In the genomic region with DNA sequence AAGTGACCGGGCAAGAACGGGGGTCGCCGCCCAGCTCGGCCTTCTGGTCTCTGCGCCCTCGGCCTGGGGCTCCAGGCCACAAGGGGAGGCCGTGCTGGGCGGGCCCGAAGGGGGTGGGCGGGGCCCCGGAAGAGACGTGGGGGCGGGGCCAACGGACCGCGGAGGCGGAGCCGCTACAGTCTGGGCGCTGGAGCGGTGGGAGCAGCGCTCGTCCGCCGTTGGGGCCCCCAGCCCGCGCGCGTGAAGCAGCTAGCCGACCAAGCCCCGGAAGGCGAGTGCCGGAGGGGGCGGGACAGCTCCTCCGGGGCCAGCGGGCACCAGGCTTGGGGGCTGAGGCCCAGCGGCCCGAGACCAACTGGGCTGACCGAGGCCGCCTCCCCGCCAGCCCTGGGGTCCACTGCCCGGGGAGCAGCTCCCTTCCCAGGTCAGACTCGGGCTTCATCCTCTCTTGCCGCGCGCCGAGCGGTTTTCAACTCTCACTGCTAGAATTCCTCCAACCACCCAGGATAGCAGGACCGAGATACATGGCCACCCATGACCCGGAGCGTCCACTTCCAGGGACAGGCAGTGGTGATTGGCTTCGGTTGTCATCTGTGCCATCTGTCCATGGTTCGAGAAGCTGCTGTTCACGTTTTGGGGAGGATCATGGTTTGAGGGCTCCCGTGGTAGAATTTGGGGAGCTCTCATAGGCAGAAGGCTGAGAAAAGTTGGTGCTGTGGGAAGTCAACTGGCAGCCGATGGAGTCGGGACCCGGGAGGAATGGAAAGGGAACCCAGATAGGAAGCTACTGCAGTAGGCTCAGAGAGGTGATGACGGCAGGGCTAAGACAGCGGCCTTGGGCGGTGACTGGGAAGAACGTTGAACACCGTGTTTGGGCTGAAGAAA, we compare ENCODE assay signal across 8 cellular contexts. TPM values are rescaled to one million over a fixed set of nuclear protein-coding genes. Genes with fewer than 3 reads are reported as not detected.
DNase-seq lines count a peak whose midpoint lies in the region; ATAC-seq and TF ChIP-seq lines count a peak whose summit lies in the region.

No MANE protein-coding gene starts in this region.

- no peak for TF ChIP-seq CTCF in Caco-2 (IDR thresholded peaks at IDR 0.05; ENCODE audit: insufficient read depth in 1 of 2, low read depth in 1 of 2, low read length in 1 of 2, severe bottlenecking in 1 of 2, unreplicated experiment in 1 of 2)

- DNase-seq in Caco-2 (peak; percentile 80 to 86), RPMI7951 (ENCODE audit: low read depth) (peak; percentile 73), fibroblast of peridontal ligament (ENCODE audit: extremely low read depth) (peak; percentile 65)
- peak; percentile 77 for DNase-seq in activated T-helper 2 cell treated with anti-CD3 and anti-CD28 coated beads, Interferon-gamma antibody, Interleukin-2, Interleukin-4, amounts not matched to agents 10 μg/mL and 5 μg/mL and 100 μg/mL, durations not matched to agents 14 hours and 24 hours and 36 hours (ENCODE audit: low spot score)
- peak; percentile 49 to 91 (median 78) for DNase-seq in naive thymus-derived CD8-positive, alpha-beta T cell
- DNase-seq in stimulated activated naive B cell treated with anti-CD40 and anti-IgM and Interleukin-4, amounts not matched to agents 10 μg/mL and 1 μg/mL and 100 μg/mL, for 72 hours = peak; percentile 63

- H3K36me3 Mint-ChIP-seq in Caco-2 (ENCODE audit: insufficient read depth, unreplicated experiment) = no peaks in the 10 kb centered on the region
- H3K36me3 Mint-ChIP-seq in activated T-helper 2 cell treated with anti-CD3 and anti-CD28 coated beads, Interferon-gamma antibody, Interleukin-2, Interleukin-4, amounts not matched to agents 10 μg/mL and 5 μg/mL and 100 μg/mL, durations not matched to agents 14 hours and 24 hours and 36 hours (ENCODE audit: low read depth) = peaks cover 3% of the 10 kb centered on the region
- no peaks in the 10 kb centered on the region for H3K36me3 Mint-ChIP-seq in naive thymus-derived CD8-positive, alpha-beta T cell
- peaks cover 0 to 1% of the 10 kb centered on the region in 2 donors for H3K36me3 Mint-ChIP-seq in stimulated activated naive B cell treated with anti-CD40 and anti-IgM and Interleukin-4, amounts not matched to agents 10 μg/mL and 1 μg/mL and 100 μg/mL, for 72 hours

- H3K4me3 Mint-ChIP-seq in Caco-2 (ENCODE audit: unreplicated experiment) = peak overlapping the region; percentile 96
- H3K4me3 Mint-ChIP-seq in activated T-helper 2 cell treated with anti-CD3 and anti-CD28 coated beads, Interferon-gamma antibody, Interleukin-2, Interleukin-4, amounts not matched to agents 10 μg/mL and 5 μg/mL and 100 μg/mL, durations not matched to agents 14 hours and 24 hours and 36 hours (ENCODE audit: low read depth) = peak overlapping the region; percentile 90
- peak overlapping the region; percentile 82 to 97 (median 94) for H3K4me3 Mint-ChIP-seq in naive thymus-derived CD8-positive, alpha-beta T cell
- H3K4me3 Mint-ChIP-seq in stimulated activated naive B cell treated with anti-CD40 and anti-IgM and Interleukin-4, amounts not matched to agents 10 μg/mL and 1 μg/mL and 100 μg/mL, for 72 hours = peak overlapping the region; percentile 79 to 87

- no peaks in the 10 kb centered on the region for H3K9me3 Mint-ChIP-seq in Caco-2 (ENCODE audit: unreplicated experiment)
- H3K9me3 Mint-ChIP-seq in activated T-helper 2 cell treated with anti-CD3 and anti-CD28 coated beads, Interferon-gamma antibody, Interleukin-2, Interleukin-4, amounts not matched to agents 10 μg/mL and 5 μg/mL and 100 μg/mL, durations not matched to agents 14 hours and 24 hours and 36 hours = no peaks in the 10 kb centered on the region
- H3K9me3 Mint-ChIP-seq in naive thymus-derived CD8-positive, alpha-beta T cell = no peaks in the 10 kb centered on the region
- no peaks in the 10 kb centered on the region for H3K9me3 Mint-ChIP-seq in stimulated activated naive B cell treated with anti-CD40 and anti-IgM and Interleukin-4, amounts not matched to agents 10 μg/mL and 1 μg/mL and 100 μg/mL, for 72 hours

- H3K9me3 ChIP-seq in Caco-2 (no peaks in the 10 kb centered on the region), HUES48 (ENCODE audit: control insufficient read depth, insufficient read depth, low read length) (no peaks in the 10 kb centered on the region)

- POLR2A ChIA-PET in Caco-2 (lab: Charles Lee) = interaction anchor here (0.6 to 1.8 kb wide), 8 partner anchors 13 to 101 kb away, joined by 3 to 20 read pairs (median 6); a partner anchor contains a TSS
- POLR2A ChIA-PET in naive thymus-derived CD8-positive, alpha-beta T cell (lab: Charles Lee) = interaction anchor here (1.0 to 14.8 kb wide), 12 partner anchors 9 to 51 kb away, joined by 3 to 245 read pairs (median 8); a partner anchor contains a TSS

- H3K4me3 ChIP-seq in Caco-2 (ENCODE audit: low read depth, low read length) (peak overlapping the region; percentile 54), HUES48 (ENCODE audit: low read depth, low read length) (peak overlapping the region; percentile 84)

- H3K4me1 ChIP-seq in Caco-2 = peaks cover 24% of the 10 kb centered on the region
- H3K4me1 ChIP-seq in HUES48 (ENCODE audit: control insufficient read depth, insufficient read depth, low read length) = peaks cover 11% of the 10 kb centered on the region; the same call in 1 of the 2 replicates

- intact Hi-C loops in Caco-2 (cut with micrococcal nuclease; ENCODE audit: unreplicated experiment) = loop anchor here (1.0 kb wide), 1 partner anchor 40 kb away; no protein-coding TSS in a partner anchor
- intact Hi-C loops in activated T-helper 2 cell treated with anti-CD3 and anti-CD28 coated beads, Interferon-gamma antibody, Interleukin-2, Interleukin-4, amounts not matched to agents 10 μg/mL and 5 μg/mL and 100 μg/mL, durations not matched to agents 14 hours and 24 hours and 36 hours (cut with micrococcal nuclease) = loop anchor here (1.0 to 2.0 kb wide), 2 partner anchors 26 to 44 kb away; a partner anchor contains a TSS

- peaks cover 18% of the 10 kb centered on the region for H3K4me1 Mint-ChIP-seq in Caco-2 (ENCODE audit: low read depth, unreplicated experiment)
- peaks cover 37% of the 10 kb centered on the region for H3K4me1 Mint-ChIP-seq in activated T-helper 2 cell treated with anti-CD3 and anti-CD28 coated beads, Interferon-gamma antibody, Interleukin-2, Interleukin-4, amounts not matched to agents 10 μg/mL and 5 μg/mL and 100 μg/mL, durations not matched to agents 14 hours and 24 hours and 36 hours (ENCODE audit: low read depth)
- H3K4me1 Mint-ChIP-seq in naive thymus-derived CD8-positive, alpha-beta T cell = peaks cover 19 to 56% (median 54%) of the 10 kb centered on the region in 4 donors
- peaks cover 33 to 55% of the 10 kb centered on the region in 2 donors for H3K4me1 Mint-ChIP-seq in stimulated activated naive B cell treated with anti-CD40 and anti-IgM and Interleukin-4, amounts not matched to agents 10 μg/mL and 1 μg/mL and 100 μg/mL, for 72 hours

- TSS peak; percentile 59 for BruUV-seq in Caco-2 (replicated peaks; lab: Mats Ljungman, UMichigan)

- CTCF ChIA-PET in Caco-2 (lab: Charles Lee) = interaction anchor here (0.6 to 2.0 kb wide), 6 partner anchors 22 to 1540 kb away, joined by 3 to 12 read pairs (median 4); a partner anchor contains a TSS

- no peaks in the 10 kb centered on the region for H3K36me3 ChIP-seq in Caco-2 (ENCODE audit: control insufficient read depth, insufficient read depth, low read length)
- H3K36me3 ChIP-seq in HUES48 (ENCODE audit: control insufficient read depth, insufficient read depth, low read length) = no peaks in the 10 kb centered on the region

- H3K27ac Mint-ChIP-seq in Caco-2 (ENCODE audit: unreplicated experiment) = peak overlapping the region; percentile 91
- H3K27ac Mint-ChIP-seq in activated T-helper 2 cell treated with anti-CD3 and anti-CD28 coated beads, Interferon-gamma antibody, Interleukin-2, Interleukin-4, amounts not matched to agents 10 μg/mL and 5 μg/mL and 100 μg/mL, durations not matched to agents 14 hours and 24 hours and 36 hours = peak overlapping the region; percentile 89
- peak overlapping the region; percentile 76 to 96 (median 94) for H3K27ac Mint-ChIP-seq in naive thymus-derived CD8-positive, alpha-beta T cell
- peak overlapping the region; percentile 92 for H3K27ac Mint-ChIP-seq in stimulated activated naive B cell treated with anti-CD40 and anti-IgM and Interleukin-4, amounts not matched to agents 10 μg/mL and 1 μg/mL and 100 μg/mL, for 72 hours

- ATAC-seq in GM21367 (IDR thresholded peaks at IDR 0.05; ENCODE audit: unreplicated experiment) = peak; percentile 78
- ATAC-seq in naive thymus-derived CD8-positive, alpha-beta T cell = peak; percentile 94 to 95
- ATAC-seq in stimulated activated naive B cell treated with anti-CD40 and anti-IgM and Interleukin-4, amounts not matched to agents 10 μg/mL and 1 μg/mL and 100 μg/mL, for 72 hours (replicated peaks) = peak; percentile 89 to 95

- H3K27me3 ChIP-seq in Caco-2 (replicated peaks; ENCODE audit: control insufficient read depth, insufficient read depth, low read length) = no peaks in the 10 kb centered on the region
- H3K27me3 ChIP-seq in HUES48 (ENCODE audit: control insufficient read depth, insufficient read depth, low read length) = peaks cover 8% of the 10 kb centered on the region

- no peaks in the 10 kb centered on the region for H3K27me3 Mint-ChIP-seq in Caco-2 (ENCODE audit: insufficient read depth, unreplicated experiment)
- H3K27me3 Mint-ChIP-seq in activated T-helper 2 cell treated with anti-CD3 and anti-CD28 coated beads, Interferon-gamma antibody, Interleukin-2, Interleukin-4, amounts not matched to agents 10 μg/mL and 5 μg/mL and 100 μg/mL, durations not matched to agents 14 hours and 24 hours and 36 hours (ENCODE audit: low read depth) = peaks cover 3% of the 10 kb centered on the region
- no peaks in the 10 kb centered on the region for H3K27me3 Mint-ChIP-seq in naive thymus-derived CD8-positive, alpha-beta T cell
- H3K27me3 Mint-ChIP-seq in stimulated activated naive B cell treated with anti-CD40 and anti-IgM and Interleukin-4, amounts not matched to agents 10 μg/mL and 1 μg/mL and 100 μg/mL, for 72 hours = no peaks in the 10 kb centered on the region

- H3K27ac ChIP-seq in HUES48 (ENCODE audit: low read depth, low read length) = no peak overlapping the region

- no peak overlapping the region for H3K9ac ChIP-seq in HUES48 (ENCODE audit: low read depth, low read length)

RNA-seq across cellular contexts. Expression of a gene that starts 44.6 kb away (rescaled TPM):
- total RNA-seq in Caco-2 (2022) = 50.8 and 53.9 TPM in 2 replicates
- total RNA-seq in RPMI7951 (2014; rRNA removed; shearing (Covaris generic)) = 33.7 and 50.6 TPM in 2 replicates
- total RNA-seq in activated T-helper 2 cell treated with anti-CD3 and anti-CD28 coated beads, Interferon-gamma antibody, Interleukin-2, Interleukin-4, amounts not matched to agents 10 μg/mL and 5 μg/mL and 100 μg/mL, durations not matched to agents 14 hours and 24 hours and 36 hours = 34.1 and 38.6 TPM in 2 replicates
- 10 to 100 TPM; 29.9 to 35.0 TPM for total RNA-seq in naive thymus-derived CD8-positive, alpha-beta T cell
- polyA plus RNA-seq in naive thymus-derived CD8-positive, alpha-beta T cell = 10 to 100 TPM; 38.7 to 41.4 (median 40.6) TPM

RNA-seq across cellular contexts. Expression of a gene that starts 51.8 kb away (rescaled TPM):
- total RNA-seq in Caco-2 (2022) = 134 and 142 TPM in 2 replicates
- total RNA-seq in RPMI7951 (2014; rRNA removed; shearing (Covaris generic)) = 19.8 and 23.4 TPM in 2 replicates
- total RNA-seq in activated T-helper 2 cell treated with anti-CD3 and anti-CD28 coated beads, Interferon-gamma antibody, Interleukin-2, Interleukin-4, amounts not matched to agents 10 μg/mL and 5 μg/mL and 100 μg/mL, durations not matched to agents 14 hours and 24 hours and 36 hours = 75.4 and 84.4 TPM in 2 replicates
- 10 to 100 TPM; 69.1 to 69.5 TPM for total RNA-seq in naive thymus-derived CD8-positive, alpha-beta T cell
- 10 to 100 TPM; 18.2 to 38.6 (median 20.5) TPM for polyA plus RNA-seq in naive thymus-derived CD8-positive, alpha-beta T cell
